Comparison of ENCODE assay signal across 1 cellular context in genomic region chr3:158731938-158732855, GRCh38.
TF ChIP-seq lines count a peak whose summit lies in the region.

Gene RARRES1, minus strand, starts transcription at chr3:158732457. Its CDS starts 42 bp downstream, at chr3:158732415.

TF ChIP-seq in IMR-90, 13 proteins besides CTCF, POLR2A, EP300 and RAD21 (continued from another document):
- TF ChIP-seq CEBPB (IDR thresholded peaks at IDR 0.05; ENCODE audit: low read depth, low read length), result peak; percentile 94
